Comparison of ENCODE assay signal across 28 cellular contexts in the genomic region with DNA sequence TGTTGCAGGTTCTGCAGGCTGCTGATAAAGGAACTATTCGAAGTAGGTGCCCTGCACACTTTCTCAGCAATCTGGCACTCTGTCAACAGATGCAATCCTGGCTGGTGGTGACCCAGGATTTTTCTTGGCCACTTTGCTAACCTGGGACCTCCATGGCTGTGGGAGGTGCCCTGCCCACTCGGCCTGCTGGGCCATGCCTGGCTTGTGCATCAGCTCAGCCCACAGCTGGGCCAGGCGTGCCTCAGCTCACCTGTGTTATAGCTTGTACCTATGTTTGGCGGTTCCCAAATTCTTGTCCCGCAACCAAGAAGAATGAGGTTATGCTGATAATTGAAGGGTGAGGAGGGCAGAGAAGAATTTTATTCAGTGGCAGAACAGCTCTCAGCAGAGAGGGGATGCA.
"Had no signal": no experiment of that assay in that cellular context is flagged by ENCODE, and none has a peak within 500 bp of the region (broad histone marks: within the 10 kb centered on the region; RNA-seq: fewer than 3 reads in every experiment).

No MANE protein-coding gene starts in this region.

- H3K9me3 Mint-ChIP-seq: natural killer cell had no signal

- H3K4me1 ChIP-seq: lower lobe of right lung, right atrium auricular region, right lobe of liver, tibial nerve, uterus had no signal

- H3K36me3 ChIP-seq: lower lobe of right lung, neural progenitor cell, ovary, right atrium auricular region, right lobe of liver, tibial nerve, uterus had no signal

- H3K9me3 ChIP-seq: lower lobe of right lung, ovary, right atrium auricular region, right lobe of liver, uterus had no signal

- H3K27ac ChIP-seq: lower lobe of right lung, neural progenitor cell, ovary, right atrium auricular region, right lobe of liver, tibial nerve, uterus had no signal

- H3K4me3 Mint-ChIP-seq: mesothelial cell of epicardium; naive B cell; natural killer cell; nephron progenitor cell; neural progenitor cell; stimulated activated memory B cell treated with anti-CD40 and anti-IgM and Interleukin-4, amounts not matched to agents 10 μg/mL and 1 μg/mL and 100 μg/mL, for 72 hours; stimulated activated naive CD8-positive, alpha-beta T cell treated with anti-CD3 and anti-CD28 coated beads, Interleukin-15, amount 100 ng/mL, for 72 hours; type B pancreatic cell had no signal

- ATAC-seq: left cardiac atrium; left lobe of liver; left ventricle myocardium superior; lower lobe of right lung; natural killer cell; right lobe of liver; stimulated activated memory B cell treated with anti-CD40 and anti-IgM and Interleukin-4, amounts not matched to agents 10 μg/mL and 1 μg/mL and 100 μg/mL, for 72 hours; stimulated activated naive CD8-positive, alpha-beta T cell treated with anti-CD3 and anti-CD28 coated beads, Interleukin-15, amount 100 ng/mL, for 72 hours had no signal

- H3K4me1 Mint-ChIP-seq: mesothelial cell of epicardium; naive B cell; natural killer cell; stimulated activated memory B cell treated with anti-CD40 and anti-IgM and Interleukin-4, amounts not matched to agents 10 μg/mL and 1 μg/mL and 100 μg/mL, for 72 hours; stimulated activated naive CD8-positive, alpha-beta T cell treated with anti-CD3 and anti-CD28 coated beads, Interleukin-15, amount 100 ng/mL, for 72 hours had no signal

- H3K4me2 ChIP-seq: smooth muscle cell had no signal

- H3K4me3 ChIP-seq: lower lobe of right lung, ovary, right atrium auricular region, right lobe of liver, smooth muscle cell, tibial nerve, uterus had no signal

- H3K27ac Mint-ChIP-seq: mesothelial cell of epicardium; naive B cell; natural killer cell; nephron progenitor cell; neural progenitor cell; progenitor cell of endocrine pancreas; stimulated activated memory B cell treated with anti-CD40 and anti-IgM and Interleukin-4, amounts not matched to agents 10 μg/mL and 1 μg/mL and 100 μg/mL, for 72 hours; stimulated activated naive CD8-positive, alpha-beta T cell treated with anti-CD3 and anti-CD28 coated beads, Interleukin-15, amount 100 ng/mL, for 72 hours; type B pancreatic cell had no signal

- H3K27me3 ChIP-seq: neural progenitor cell, ovary, right atrium auricular region, right lobe of liver, tibial nerve, uterus had no signal

- H2AFZ ChIP-seq: neural progenitor cell had no signal

- H3K9ac ChIP-seq: neural progenitor cell had no signal

- H3K36me3 Mint-ChIP-seq: natural killer cell; neural progenitor cell; stimulated activated memory B cell treated with anti-CD40 and anti-IgM and Interleukin-4, amounts not matched to agents 10 μg/mL and 1 μg/mL and 100 μg/mL, for 72 hours; type B pancreatic cell had no signal

- DNase-seq: kidney glomerular epithelial cell; left cardiac atrium; left ventricle myocardium superior; lower lobe of right lung; mammary epithelial cell; mesenchymal stem cell; naive B cell; natural killer cell; nephron progenitor cell; ovary; right lobe of liver; stimulated activated CD4-positive, alpha-beta T cell treated with anti-CD3 and anti-CD28 coated beads, Interleukin-1b, Interleukin-23, amount 100 ng/mL, for 48 hours; stimulated activated CD4-positive, alpha-beta T cell treated with anti-CD3 and anti-CD28 coated beads, Interleukin-2, amount 100 ng/mL, for 48 hours; stimulated activated CD4-positive, alpha-beta T cell treated with anti-CD3 and anti-CD28 coated beads, Interleukin-4, amount 100 ng/mL, for 4 hours; stimulated activated CD8-positive, alpha-beta memory T cell treated with anti-CD3 and anti-CD28 coated beads, Interleukin-4, amount 100 ng/mL, for 48 hours; stimulated activated naive CD4-positive, alpha-beta T cell treated with Interleukin-2 at 50 U/mL for 16 hours; stimulated activated naive CD8-positive, alpha-beta T cell treated with anti-CD3 and anti-CD28 coated beads, Interleukin-15, amount 100 ng/mL, for 72 hours; substantia nigra; uterus had no signal
